In the genomic region with DNA sequence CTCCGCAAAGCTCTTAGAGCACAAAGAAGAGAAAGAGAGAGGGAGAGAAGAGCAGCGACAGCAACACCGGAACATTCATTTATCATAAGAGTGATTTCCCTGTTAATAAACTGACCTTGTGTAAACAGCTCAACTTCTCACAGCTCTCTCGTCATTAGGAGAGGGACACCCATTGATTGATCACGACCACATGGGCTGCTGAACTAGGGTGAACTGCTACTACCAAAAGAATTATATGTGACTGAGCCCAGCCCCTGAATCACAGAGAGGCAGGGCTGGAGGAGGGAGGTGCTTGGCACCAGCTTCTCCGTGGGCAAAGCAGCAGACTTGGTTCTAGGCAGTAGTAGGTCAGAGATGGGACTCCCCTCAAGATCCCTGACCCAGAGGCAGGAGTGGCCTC, we compare ENCODE assay signal across 32 cellular contexts.
"Had no signal": no experiment of that assay in that cellular context is flagged by ENCODE, and none has a peak within 500 bp of the region (broad histone marks: within the 10 kb centered on the region; RNA-seq: fewer than 3 reads in every experiment).

No MANE protein-coding gene starts in this region.

- H3K27ac ChIP-seq: SJCRH30, SK-N-MC, WERI-Rb-1 had no signal

- H3K9me3 ChIP-seq: SJCRH30 had no signal

- FAIRE-seq: astrocyte, bronchial epithelial cell had no signal

- H3K36me3 ChIP-seq: SJCRH30, WERI-Rb-1 had no signal

- H3K4me1 ChIP-seq: SJCRH30 had no signal

- DNase-seq: activated CD4-positive, alpha-beta memory T cell treated with anti-CD3 and anti-CD28 coated beads, Interleukin-2, amount 10 ng/mL, durations not matched to agents 7 days and 5 days; activated CD4-positive, alpha-beta T cell treated with anti-CD3 and anti-CD28 coated beads for 1 hour; activated CD4-positive, alpha-beta T cell treated with anti-CD3 and anti-CD28 coated beads for 48 hours; activated CD4-positive, CD25-positive, alpha-beta regulatory T cell; activated CD8-positive, alpha-beta memory T cell treated with anti-CD3 and anti-CD28 coated beads for 24 hours; activated CD8-positive, alpha-beta memory T cell treated with anti-CD3 and anti-CD28 coated beads, Interleukin-2, amount 10 ng/mL, durations not matched to agents 7 days and 5 days; activated CD8-positive, alpha-beta memory T cell treated with anti-CD3 and anti-CD28 coated beads, Interleukin-2, amount 50 U/mL, for 48 hours; activated effector memory CD4-positive, alpha-beta T cell treated with anti-CD3 and anti-CD28 coated beads, Interleukin-2, amount 50 U/mL, for 16 hours; activated naive CD4-positive, alpha-beta T cell; activated naive CD4-positive, alpha-beta T cell treated with anti-CD3 and anti-CD28 coated beads, Interleukin-2, amount 50 U/mL, for 16 hours; activated naive CD8-positive, alpha-beta T cell treated with anti-CD3 and anti-CD28 coated beads for 36 hours; activated T-cell treated with anti-CD3 and anti-CD28 coated beads, Interleukin-2, amount 50 U/mL, for 72 hours; amniotic stem cell; caudate nucleus; NCI-H1092 treated with DMSO at 0.1 percent for 48 hours; NCI-H1436; NCI-H1694; NCI-H1930; NCI-H2081 treated with DMSO at 0.1 percent for 48 hours; NCI-H2171 treated with DMSO at 0.1 percent for 48 hours; NCI-H2227 treated with DMSO at 0.1 percent for 48 hours; NCI-H446; NCI-H524 treated with DMSO at 0.1 percent for 48 hours; SHP77; SJCRH30; T1000; WERI-Rb-1 had no signal

- H3K4me3 ChIP-seq: SJCRH30, SK-N-MC had no signal

- H3K27me3 ChIP-seq: SJCRH30 had no signal

- ATAC-seq: activated CD8-positive, alpha-beta memory T cell treated with anti-CD3 and anti-CD28 coated beads, Interleukin-2, amount 10 ng/mL, durations not matched to agents 7 days and 5 days; activated T-cell treated with anti-CD3 and anti-CD28 coated beads, Interleukin-2, amount 50 U/mL, for 72 hours; activated T-helper 17 cell treated with anti-CD3 and anti-CD28 coated beads, Interleukin-2, amount 50 U/mL, for 72 hours; Panc1 had no signal
